Comparison of ENCODE assay signal across 27 cellular contexts in the genomic region with DNA sequence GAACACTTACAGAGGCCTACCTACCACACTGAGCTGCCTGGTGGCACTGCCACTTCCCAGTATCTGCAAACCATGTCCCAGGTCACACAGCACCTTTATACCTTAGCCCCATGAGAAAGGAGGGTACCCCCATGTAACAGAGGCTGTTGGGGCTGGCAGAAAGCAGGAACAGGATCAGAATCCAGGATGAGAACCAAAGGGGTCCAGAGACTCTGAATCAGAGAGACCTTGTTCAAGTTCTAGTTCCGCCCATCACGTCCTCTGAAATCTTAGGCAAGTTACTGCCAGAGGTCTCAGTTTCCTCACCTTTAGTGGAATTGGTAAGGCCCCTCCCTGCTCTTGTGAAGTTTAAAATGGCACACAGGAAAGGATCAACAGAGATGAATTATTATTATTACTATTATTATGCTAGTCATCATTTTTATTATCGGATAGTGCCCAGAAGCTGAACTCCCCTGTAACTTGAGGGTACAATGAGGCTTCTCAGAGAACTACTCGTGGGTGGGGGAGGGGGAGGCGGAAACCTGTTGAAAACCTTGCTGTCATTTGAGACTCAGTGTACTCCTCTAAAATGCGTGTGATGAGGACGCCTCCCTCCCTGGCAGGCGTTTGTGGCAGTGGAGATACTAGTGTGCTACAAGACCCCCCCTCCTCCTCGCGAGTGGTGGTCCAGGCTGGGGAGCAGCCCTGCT. TPM values are rescaled to one million over a fixed set of nuclear protein-coding genes. Genes with fewer than 3 reads are reported as not detected.
DNase-seq lines count a peak whose midpoint lies in the region; ATAC-seq and TF ChIP-seq lines count a peak whose summit lies in the region.
"Had no signal": no experiment of that assay in that cellular context is flagged by ENCODE, and none has a peak within 500 bp of the region (broad histone marks: within the 10 kb centered on the region; RNA-seq: fewer than 3 reads in every experiment).

No MANE protein-coding gene starts in this region.

- ATAC-seq in Right ventricle myocardium inferior (no peak), left cardiac atrium (no peak), GM19023 (IDR thresholded peaks at IDR 0.05; ENCODE audit: unreplicated experiment) (no peak), mucosa of descending colon (no peak)
- ATAC-seq: activated T-cell treated with anti-CD3 and anti-CD28 coated beads, Interleukin-2, amount 50 U/mL, for 4 hours; natural killer cell; stimulated activated naive CD8-positive, alpha-beta T cell treated with anti-CD3 and anti-CD28 coated beads, Interleukin-15, amount 100 ng/mL, for 72 hours had no signal

- peak overlapping the region; percentile 15 for H3K4me3 Mint-ChIP-seq in endothelial cell (ENCODE audit: unreplicated experiment)
- H3K4me3 Mint-ChIP-seq: activated T-cell treated with anti-CD3 and anti-CD28 coated beads, Interleukin-2, amount 50 U/mL, for 4 hours; memory B cell; natural killer cell; stimulated activated naive CD8-positive, alpha-beta T cell treated with anti-CD3 and anti-CD28 coated beads, Interleukin-15, amount 100 ng/mL, for 72 hours had no signal

- in situ Hi-C loops in transverse colon (cut with MboI; ENCODE audit: low pct_ligation_motif_present in 1 of 4, low pct_unique_long_range_greater_than_20kb in 1 of 4, low sequenced_read_pairs in 3 of 4): no loop called here

- peaks cover 52% of the 10 kb centered on the region for H3K36me3 Mint-ChIP-seq in endothelial cell (ENCODE audit: low read depth, unreplicated experiment)
- H3K36me3 Mint-ChIP-seq: natural killer cell had no signal

- H3K9me3 ChIP-seq in muscle layer of colon (ENCODE audit: low read length): no peaks in the 10 kb centered on the region
- H3K9me3 ChIP-seq in transverse colon: no peaks in the 10 kb centered on the region
- no peaks in the 10 kb centered on the region for H3K9me3 ChIP-seq in SJCRH30 (replicated peaks)
- H3K9me3 ChIP-seq in mucosa of descending colon: no peaks in the 10 kb centered on the region
- H3K9me3 ChIP-seq: BE2C, heart right ventricle, MG63 had no signal

- TF ChIP-seq EP300 in transverse colon (IDR thresholded peaks at IDR 0.05; ENCODE audit: low read depth): no peak

- H3K4me1 ChIP-seq in muscle layer of colon (ENCODE audit: insufficient read depth, low read length) (peaks cover 70% of the 10 kb centered on the region), transverse colon (peaks cover 16 to 44% (median 30%) of the 10 kb centered on the region in 4 donors), SJCRH30 (no peaks in the 10 kb centered on the region), mucosa of descending colon (ENCODE audit: low read depth) (peaks cover 6% of the 10 kb centered on the region)
- H3K4me1 ChIP-seq: BE2C had no signal

- H3K4me1 Mint-ChIP-seq in endothelial cell (ENCODE audit: unreplicated experiment): peaks cover 37% of the 10 kb centered on the region
- H3K4me1 Mint-ChIP-seq: memory B cell; stimulated activated naive CD8-positive, alpha-beta T cell treated with anti-CD3 and anti-CD28 coated beads, Interleukin-15, amount 100 ng/mL, for 72 hours had no signal

- no peak overlapping the region for H3K27ac Mint-ChIP-seq in endothelial cell (ENCODE audit: unreplicated experiment)
- H3K27ac Mint-ChIP-seq: memory B cell, natural killer cell had no signal

- H3K27me3 ChIP-seq in muscle layer of colon (ENCODE audit: control insufficient read depth in 1 of 2, insufficient read depth in 2 of 2, low read length in 2 of 2): no peaks in the 10 kb centered on the region
- no peaks in the 10 kb centered on the region for H3K27me3 ChIP-seq in transverse colon
- no peaks in the 10 kb centered on the region for H3K27me3 ChIP-seq in SJCRH30
- H3K27me3 ChIP-seq: BE2C, heart right ventricle, MG63 had no signal

- H3K36me3 ChIP-seq in muscle layer of colon (ENCODE audit: insufficient read depth, low read length): peaks cover 88% of the 10 kb centered on the region
- H3K36me3 ChIP-seq in transverse colon: peaks cover 0 to 38% (median 5%) of the 10 kb centered on the region in 4 donors
- peaks cover 22% of the 10 kb centered on the region for H3K36me3 ChIP-seq in SJCRH30
- no peaks in the 10 kb centered on the region for H3K36me3 ChIP-seq in mucosa of descending colon (ENCODE audit: low read depth)
- H3K36me3 ChIP-seq: BE2C had no signal

- TF ChIP-seq POLR2A in transverse colon (IDR thresholded peaks at IDR 0.05): no peak

- TF ChIP-seq CTCF in endothelial cell (IDR thresholded peaks at IDR 0.05; ENCODE audit: unreplicated experiment) (no peak), transverse colon (IDR thresholded peaks at IDR 0.05) (no peak), mucosa of descending colon (IDR thresholded peaks at IDR 0.05) (no peak)

- H3K9ac ChIP-seq in muscle layer of colon (ENCODE audit: low read length): peak overlapping the region; percentile 65

- H3K9me3 Mint-ChIP-seq in endothelial cell (ENCODE audit: unreplicated experiment): no peaks in the 10 kb centered on the region
- H3K9me3 Mint-ChIP-seq: activated T-cell treated with anti-CD3 and anti-CD28 coated beads, Interleukin-2, amount 50 U/mL, for 4 hours; memory B cell; natural killer cell; stimulated activated naive CD8-positive, alpha-beta T cell treated with anti-CD3 and anti-CD28 coated beads, Interleukin-15, amount 100 ng/mL, for 72 hours had no signal

- H3K27ac ChIP-seq in muscle layer of colon (ENCODE audit: low read depth, low read length): peak overlapping the region; percentile 88
- H3K27ac ChIP-seq in transverse colon: peak overlapping the region; percentile 82 to 97 (median 96)
- no peak overlapping the region for H3K27ac ChIP-seq in SJCRH30

- peaks cover 14% of the 10 kb centered on the region for H3K27me3 Mint-ChIP-seq in endothelial cell (ENCODE audit: unreplicated experiment)
- H3K27me3 Mint-ChIP-seq: memory B cell; stimulated activated naive CD8-positive, alpha-beta T cell treated with anti-CD3 and anti-CD28 coated beads, Interleukin-15, amount 100 ng/mL, for 72 hours had no signal

- intact Hi-C loops in Right ventricle myocardium inferior (cut with DNase I): no loop called here
- intact Hi-C loops in left cardiac atrium (cut with DNase I): no loop called here
- intact Hi-C loops in transverse colon (cut with DNase I; ENCODE audit: low total_unique reads): no loop called here
- intact Hi-C loops in mucosa of descending colon (cut with DNase I, micrococcal nuclease): no loop called here

- H3K4me3 ChIP-seq in muscle layer of colon (ENCODE audit: low read depth in 1 of 2, low read length in 2 of 2): peak overlapping the region; percentile 8 to 42
- H3K4me3 ChIP-seq in transverse colon: no peak overlapping the region
- no peak overlapping the region for H3K4me3 ChIP-seq in SJCRH30
- no peak overlapping the region for H3K4me3 ChIP-seq in mucosa of descending colon
- H3K4me3 ChIP-seq: heart right ventricle, MG63 had no signal

- 56 to 85% methylated on average over 2 to 10 of the region's 10 CpGs for WGBS in transverse colon (ENCODE audit: low coverage in 1 of 2), 2 donors

- DNase-seq in Right ventricle myocardium inferior (ENCODE audit: missing footprints): peak; percentile 46
- DNase-seq in left cardiac atrium: no peak
- DNase-seq in endothelial cell (ENCODE audit: low spot score): no peak
- no peak for DNase-seq in transverse colon
- DNase-seq in SJCRH30: no peak
- no peak for DNase-seq in mucosa of descending colon
- DNase-seq: activated CD4-positive, alpha-beta T cell treated with anti-CD3 and anti-CD28 coated beads for 1 hour; activated naive CD4-positive, alpha-beta T cell treated with anti-CD3 and anti-CD28 coated beads, Interleukin-2, amount 50 U/mL, for 16 hours; activated T-cell treated with anti-CD3 and anti-CD28 coated beads, Interleukin-2, amount 50 U/mL, for 4 hours; aorta; BE2C; cerebellar nuclear complex; DND-41; effector memory CD4-positive, alpha-beta T cell; HCEC 1CT; MG63; natural killer cell; NCI-H1436; NCI-H2171 treated with DMSO at 0.1 percent for 48 hours; NCI-H748 treated with DMSO at 0.1 percent for 48 hours; SHP77; stimulated activated naive CD8-positive, alpha-beta T cell treated with anti-CD3 and anti-CD28 coated beads, Interleukin-15, amount 100 ng/mL, for 72 hours had no signal

RNA-seq across cellular contexts. Expression of a gene that starts 9.3 kb away (rescaled TPM):
- total RNA-seq in Right ventricle myocardium inferior (48.2 TPM), left cardiac atrium (100 to 1,000 TPM; 118 to 145 TPM), endothelial cell (ENCODE audit: unreplicated experiment) (35.4 TPM), transverse colon (100 to 1,000 TPM; 247 to 334 (median 315) TPM), mucosa of descending colon (100 to 1,000 TPM in 1 of 3 donors, 10 to 100 TPM in 2; 22.3 to 286 (median 83.4) TPM)
- total RNA-seq in SJCRH30 (2014; rRNA removed; shearing (Covaris generic)): 0.24 TPM in 1 of 2 replicates, not detected in the other

RNA-seq across cellular contexts. Expression of a gene that starts 17.0 kb away (rescaled TPM):
- 250 TPM for total RNA-seq in Right ventricle myocardium inferior
- 100 to 1,000 TPM; 142 to 150 TPM for total RNA-seq in left cardiac atrium
- total RNA-seq in endothelial cell (ENCODE audit: unreplicated experiment): 736 TPM
- 100 to 1,000 TPM; 171 to 341 (median 219) TPM for total RNA-seq in transverse colon
- total RNA-seq in SJCRH30 (2014; rRNA removed; shearing (Covaris generic)): 33.5 and 34.2 TPM in 2 replicates
- total RNA-seq in mucosa of descending colon: 100 to 1,000 TPM in 2 of 3 donors, 10 to 100 TPM in 1; 63.6 to 799 (median 104) TPM

RNA-seq across cellular contexts. Expression of a gene that starts 24.7 kb away (rescaled TPM):
- total RNA-seq in Right ventricle myocardium inferior: 16.6 TPM
- 10 to 100 TPM; 13.3 to 26.4 TPM for total RNA-seq in left cardiac atrium
- 2.8 TPM for total RNA-seq in endothelial cell (ENCODE audit: unreplicated experiment)
- total RNA-seq in transverse colon: 10 to 100 TPM; 22.4 to 51.2 (median 30.8) TPM
- total RNA-seq in SJCRH30 (2014; rRNA removed; shearing (Covaris generic)): 0.10 and 0.12 TPM in 2 replicates
- total RNA-seq in mucosa of descending colon: 10 to 100 TPM; 21.3 to 44.0 (median 24.1) TPM
- total RNA-seq: natural killer cell had no signal

RNA-seq across cellular contexts. Expression of a gene that starts 42.2 kb away (rescaled TPM):
- total RNA-seq in Right ventricle myocardium inferior (not detected), left cardiac atrium (not detected), endothelial cell (ENCODE audit: unreplicated experiment) (2.8 TPM), transverse colon (not detected), mucosa of descending colon (under 1 TPM in 1 of 3 donors, not detected in 2; 0.22 TPM)
- total RNA-seq in SJCRH30 (2014; rRNA removed; shearing (Covaris generic)): 0.61 and 0.87 TPM in 2 replicates
- total RNA-seq: activated T-cell treated with anti-CD3 and anti-CD28 coated beads, Interleukin-2, amount 50 U/mL, for 4 hours; aorta; heart right ventricle; natural killer cell; ureter had no signal

Comparison
In these comparisons a context has a peak if more than half of its experiments do, and no peak if none do; other contexts are left out.
1. H3K4me3 ChIP-seq: peak in muscle layer of colon (2 of 2); none in transverse colon (0 of 4), SJCRH30 (single experiment) and mucosa of descending colon (single experiment).
2. RNA of a gene that starts 9.3 kb away (total RNA-seq): 247 to 334 TPM in transverse colon, 118 to 145 TPM in left cardiac atrium, 22.3 to 286 TPM in mucosa of descending colon, 48.2 TPM in Right ventricle myocardium inferior (single experiment) and 35.4 TPM in endothelial cell (single experiment); 0.24 TPM in SJCRH30; every median in the first group is over 10 times any median in the second.